ENCODE assay signal across 8 cellular contexts in genomic region chr12:31591308-31591901, GRCh38. TPM values are rescaled to one million over a fixed set of nuclear protein-coding genes. Genes with fewer than 3 reads are reported as not detected.
A peak's percentile ranks its signal among the peaks of the same experiment; 100 is the strongest.
DNase-seq lines count a peak whose midpoint lies in the region; ATAC-seq and TF ChIP-seq lines count a peak whose summit lies in the region.

No MANE protein-coding gene starts in this region.

- no peaks in the 10 kb centered on the region for H3K9me3 ChIP-seq in mucosa of descending colon
- no peaks in the 10 kb centered on the region for H3K9me3 ChIP-seq in upper lobe of right lung

- H3K36me3 ChIP-seq in mucosa of descending colon (ENCODE audit: low read depth) = no peaks in the 10 kb centered on the region
- H3K36me3 ChIP-seq in upper lobe of right lung = no peaks in the 10 kb centered on the region

- peak overlapping the region; percentile 60 for H3K27ac ChIP-seq in upper lobe of right lung

- H3K4me3 ChIP-seq in epithelial cell of esophagus (ENCODE audit: low read length) (peak overlapping the region; percentile 78), mucosa of descending colon (peak overlapping the region; percentile 67), upper lobe of right lung (peak overlapping the region; percentile 83)

- peak; percentile 4 for DNase-seq in stimulated activated CD4-positive, alpha-beta T cell treated with anti-CD3 and anti-CD28 coated beads, Interleukin-4, amount 100 ng/mL, for 24 hours
- no peak for DNase-seq in stimulated activated CD4-positive, alpha-beta T cell treated with anti-CD3 and anti-CD28 coated beads, Interleukin-1b, Interleukin-23, amount 100 ng/mL, for 48 hours
- DNase-seq in SHP77 treated with DMSO at 0.1 percent for 48 hours (lab: John Stamatoyannopoulos, UW) (peak; percentile 71), epithelial cell of esophagus (ENCODE audit: low read depth) (peak; percentile 4), mucosa of descending colon (peak in 1 of 3 donors; percentile 27), upper lobe of right lung (no peak), HCEC 1CT (no peak)

- TF ChIP-seq CTCF in epithelial cell of esophagus (IDR thresholded peaks at IDR 0.05; ENCODE audit: insufficient read depth, low read depth, low read length, missing control alignments) (no peak), mucosa of descending colon (IDR thresholded peaks at IDR 0.05) (no peak), upper lobe of right lung (IDR thresholded peaks at IDR 0.05) (no peak)

- intact Hi-C loops in mucosa of descending colon (cut with DNase I, micrococcal nuclease) (no loop called here), upper lobe of right lung (cut with DNase I) (no loop called here)

- ATAC-seq in HG02973 (IDR thresholded peaks at IDR 0.05; ENCODE audit: unreplicated experiment) (peak; percentile 19), mucosa of descending colon (no peak), upper lobe of right lung (no peak)

- no peaks in the 10 kb centered on the region for H3K27me3 ChIP-seq in upper lobe of right lung

- H3K4me1 ChIP-seq in mucosa of descending colon (ENCODE audit: low read depth) = no peaks in the 10 kb centered on the region
- peaks cover 9% of the 10 kb centered on the region for H3K4me1 ChIP-seq in upper lobe of right lung

RNA-seq across cellular contexts. Expression of gene DENND5B, which starts 0.5 kb away (rescaled TPM):
- total RNA-seq in mucosa of descending colon (10 to 100 TPM; 10.4 to 20.3 (median 12.8) TPM), upper lobe of right lung (7.5 TPM)

Comparison
In these comparisons a context has a peak if more than half of its experiments do, and no peak if none do; other contexts are left out.
1. DNase-seq: peak in stimulated activated CD4-positive, alpha-beta T cell treated with anti-CD3 and anti-CD28 coated beads, Interleukin-4, amount 100 ng/mL, for 24 hours (single experiment), SHP77 treated with DMSO at 0.1 percent for 48 hours (single experiment) and epithelial cell of esophagus (single experiment); none in stimulated activated CD4-positive, alpha-beta T cell treated with anti-CD3 and anti-CD28 coated beads, Interleukin-1b, Interleukin-23, amount 100 ng/mL, for 48 hours (single experiment), upper lobe of right lung (single experiment) and HCEC 1CT (single experiment).
2. Peak in every context shown above with its lines, with median percentiles within 50 percentile points of each other: H3K4me3 ChIP-seq.